8 cellular contexts compared by ENCODE assay signal in genomic region chr3:53346922-53347260, GRCh38. TPM values are rescaled to one million over a fixed set of nuclear protein-coding genes. Genes with fewer than 3 reads are reported as not detected.
DNase-seq lines count a peak whose midpoint lies in the region; ATAC-seq and TF ChIP-seq lines count a peak whose summit lies in the region.

No MANE protein-coding gene starts in this region.

- CTCF ChIA-PET in activated naive CD4-positive, alpha-beta T cell treated with anti-CD3 and anti-CD28 coated beads for 36 hours (lab: Charles Lee), result no interaction called here
- CTCF ChIA-PET in Panc1 (lab: Charles Lee), result interaction anchor here (0.7 to 1.2 kb wide), 2 partner anchors 8 to 127 kb away, joined by 3 to 4 read pairs; no protein-coding TSS in a partner anchor

- no peaks in the 10 kb centered on the region for H3K27me3 Mint-ChIP-seq in activated naive CD4-positive, alpha-beta T cell treated with anti-CD3 and anti-CD28 coated beads for 36 hours (ENCODE audit: low read depth)
- H3K27me3 Mint-ChIP-seq in progenitor cell of endocrine pancreas, result no peaks in the 10 kb centered on the region

- no TSS peak for BruUV-seq in Panc1 (replicated peaks; lab: Mats Ljungman, UMichigan)

- ATAC-seq in Panc1 (no peak; the same call in 1 of the 2 replicates), GM18873 (IDR thresholded peaks at IDR 0.05; ENCODE audit: low FRiP score, unreplicated experiment) (no peak)

- H3K4me3 Mint-ChIP-seq in activated naive CD4-positive, alpha-beta T cell treated with anti-CD3 and anti-CD28 coated beads for 36 hours, result peak overlapping the region; percentile 96
- peak overlapping the region; percentile 99 for H3K4me3 Mint-ChIP-seq in progenitor cell of endocrine pancreas (ENCODE audit: low read depth)

- in situ Hi-C loops in Panc1 (cut with HindIII; ENCODE audit: low pct_unique_long_range_greater_than_20kb, low sequenced_read_pairs), result no loop called here

- peak overlapping the region; percentile 88 for H3K27ac Mint-ChIP-seq in activated naive CD4-positive, alpha-beta T cell treated with anti-CD3 and anti-CD28 coated beads for 36 hours
- H3K27ac Mint-ChIP-seq in progenitor cell of endocrine pancreas, result peak overlapping the region; percentile 99

- peaks cover 8% of the 10 kb centered on the region; the same call in 1 of the 2 replicates for H3K4me1 ChIP-seq in Panc1 (ENCODE audit: control insufficient read depth, insufficient read depth, low read length)

- no peaks in the 10 kb centered on the region for H3K27me3 ChIP-seq in Panc1 (ENCODE audit: control insufficient read depth, insufficient read depth, low read length)

- intact Hi-C loops in activated naive CD4-positive, alpha-beta T cell treated with anti-CD3 and anti-CD28 coated beads for 36 hours (cut with micrococcal nuclease), result loop anchor here (1.0 to 10.0 kb wide), 9 partner anchors 22 to 812 kb away; partner anchors contain the start of genes NT5DC2, RFT1, SELENOK and STIMATE
- intact Hi-C loops in Panc1 (cut with micrococcal nuclease; ENCODE audit: unreplicated experiment) (no loop called here), posterior cingulate gyrus (cut with DNase I) (loop anchor here (2.0 to 5.0 kb wide), 4 partner anchors 40 to 534 kb away; no protein-coding TSS in a partner anchor)

- peak overlapping the region; percentile 92 for H3K27ac ChIP-seq in Panc1 (ENCODE audit: low read length)

- H3K36me3 Mint-ChIP-seq in activated naive CD4-positive, alpha-beta T cell treated with anti-CD3 and anti-CD28 coated beads for 36 hours (ENCODE audit: low read depth), result peaks cover 9% of the 10 kb centered on the region
- peaks cover 6% of the 10 kb centered on the region for H3K36me3 Mint-ChIP-seq in progenitor cell of endocrine pancreas (ENCODE audit: insufficient read depth)

- no peaks in the 10 kb centered on the region for H3K9me3 ChIP-seq in Panc1 (ENCODE audit: control insufficient read depth, insufficient read depth, low read depth, low read length)

- no peak for DNase-seq in activated naive CD4-positive, alpha-beta T cell treated with anti-CD3 and anti-CD28 coated beads for 36 hours
- DNase-seq in activated naive CD4-positive, alpha-beta T cell treated with anti-CD3 and anti-CD28 coated beads, Interleukin-2, amount 50 U/mL, for 16 hours, result no peak
- DNase-seq in Panc1 (ENCODE audit: low read depth, low spot score) (no peak), epithelial cell of proximal tubule (ENCODE audit: low read depth) (no peak), progenitor cell of endocrine pancreas (ENCODE audit: low spot score, unreplicated experiment) (no peak), kidney tubule cell (ENCODE audit: low spot score) (no peak), posterior cingulate gyrus (no peak)

- POLR2A ChIA-PET in Panc1 (lab: Charles Lee), result no interaction called here

- TF ChIP-seq CTCF in Panc1 (IDR thresholded peaks at IDR 0.05) (no peak), epithelial cell of proximal tubule (conservative IDR thresholded peaks at IDR 0.05; ENCODE audit: low read depth, low read length) (no peak), progenitor cell of endocrine pancreas (IDR thresholded peaks at IDR 0.05; ENCODE audit: unreplicated experiment) (no peak)

- peaks cover 9% of the 10 kb centered on the region for H3K36me3 ChIP-seq in Panc1 (ENCODE audit: control insufficient read depth, insufficient read depth, low read length)

- H3K4me1 Mint-ChIP-seq in activated naive CD4-positive, alpha-beta T cell treated with anti-CD3 and anti-CD28 coated beads for 36 hours (ENCODE audit: low read depth), result peaks cover 27% of the 10 kb centered on the region
- peaks cover 21% of the 10 kb centered on the region for H3K4me1 Mint-ChIP-seq in progenitor cell of endocrine pancreas (ENCODE audit: low read depth)

- H3K9me3 Mint-ChIP-seq in activated naive CD4-positive, alpha-beta T cell treated with anti-CD3 and anti-CD28 coated beads for 36 hours, result no peaks in the 10 kb centered on the region
- no peaks in the 10 kb centered on the region for H3K9me3 Mint-ChIP-seq in progenitor cell of endocrine pancreas (ENCODE audit: low read depth)

- H3K4me3 ChIP-seq in Panc1 (ENCODE audit: low read depth in 2 of 2, low read length in 2 of 2) (peak overlapping the region; percentile 94 to 95), epithelial cell of proximal tubule (ENCODE audit: low read depth, low read length) (peak overlapping the region; percentile 97)

RNA-seq across cellular contexts. Expression of gene DCP1A, which starts 0.5 kb away (rescaled TPM):
- total RNA-seq in activated naive CD4-positive, alpha-beta T cell treated with anti-CD3 and anti-CD28 coated beads for 36 hours, result 10 to 100 TPM; 23.8 to 25.0 TPM
- 14.4 TPM for total RNA-seq in Panc1 (2021; ENCODE audit: unreplicated experiment)
- polyA plus RNA-seq in Panc1 (2012; ENCODE audit: insufficient read length), result 11.7 TPM
- 8.8 and 12.2 TPM in 2 replicates for total RNA-seq in epithelial cell of proximal tubule
- total RNA-seq in progenitor cell of endocrine pancreas, result 33.8 and 38.3 TPM in 2 replicates
